Comparison of ENCODE assay signal across 2 cellular contexts in genomic region chr9:117377046-117377445, GRCh38.
TF ChIP-seq lines count a peak whose summit lies in the region.

No MANE protein-coding gene starts in this region.

TF ChIP-seq in SK-N-SH, 30 proteins besides CTCF, POLR2A, EP300 and RAD21 (continued from another document):
- TF ChIP-seq, protein P1, sequence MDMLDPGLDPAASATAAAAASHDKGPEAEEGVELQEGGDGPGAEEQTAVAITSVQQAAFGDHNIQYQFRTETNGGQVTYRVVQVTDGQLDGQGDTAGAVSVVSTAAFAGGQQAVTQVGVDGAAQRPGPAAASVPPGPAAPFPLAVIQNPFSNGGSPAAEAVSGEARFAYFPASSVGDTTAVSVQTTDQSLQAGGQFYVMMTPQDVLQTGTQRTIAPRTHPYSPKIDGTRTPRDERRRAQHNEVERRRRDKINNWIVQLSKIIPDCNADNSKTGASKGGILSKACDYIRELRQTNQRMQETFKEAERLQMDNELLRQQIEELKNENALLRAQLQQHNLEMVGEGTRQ (IDR thresholded peaks at IDR 0.05; ENCODE audit: borderline replicate concordance, low read depth, low read length): no peak
- no peak for TF ChIP-seq GABPA (IDR thresholded peaks at IDR 0.05; ENCODE audit: low read depth)
- TF ChIP-seq FOSL2 (IDR thresholded peaks at IDR 0.05; ENCODE audit: borderline replicate concordance, low read depth): no peak
- no peak for TF ChIP-seq MEF2A (IDR thresholded peaks at IDR 0.05; ENCODE audit: borderline replicate concordance, low read depth)
- TF ChIP-seq RCOR1 (IDR thresholded peaks at IDR 0.05; ENCODE audit: low read length): no peak
- TF ChIP-seq, protein P2, sequence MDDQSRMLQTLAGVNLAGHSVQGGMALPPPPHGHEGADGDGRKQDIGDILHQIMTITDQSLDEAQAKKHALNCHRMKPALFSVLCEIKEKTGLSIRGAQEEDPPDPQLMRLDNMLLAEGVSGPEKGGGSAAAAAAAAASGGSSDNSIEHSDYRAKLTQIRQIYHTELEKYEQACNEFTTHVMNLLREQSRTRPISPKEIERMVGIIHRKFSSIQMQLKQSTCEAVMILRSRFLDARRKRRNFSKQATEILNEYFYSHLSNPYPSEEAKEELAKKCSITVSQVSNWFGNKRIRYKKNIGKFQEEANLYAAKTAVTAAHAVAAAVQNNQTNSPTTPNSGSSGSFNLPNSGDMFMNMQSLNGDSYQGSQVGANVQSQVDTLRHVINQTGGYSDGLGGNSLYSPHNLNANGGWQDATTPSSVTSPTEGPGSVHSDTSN (IDR thresholded peaks at IDR 0.05): no peak
- no peak for TF ChIP-seq RFX5 (IDR thresholded peaks at IDR 0.05; ENCODE audit: low read length)
- TF ChIP-seq CHD2 (IDR thresholded peaks at IDR 0.05; ENCODE audit: low read length, partially characterized antibody): no peak
- no peak for TF ChIP-seq JUND (IDR thresholded peaks at IDR 0.05)
- no peak for TF ChIP-seq SMC3 (IDR thresholded peaks at IDR 0.05; ENCODE audit: low read depth, low read length)
- no peak for TF ChIP-seq TEAD4 (IDR thresholded peaks at IDR 0.05; ENCODE audit: borderline replicate concordance, insufficient read depth)
- no peak for TF ChIP-seq GATA2 (CRISPR knock-in tag; IDR thresholded peaks at IDR 0.05)

TF ChIP-seq in SK-N-SH treated with all-trans-retinoic acid at 6 μM for 48 hours, 23 proteins besides CTCF, POLR2A, EP300 and RAD21 (continued from another document):
- no peak for TF ChIP-seq CSDC2 (CRISPR knock-in tag; IDR thresholded peaks at IDR 0.05)
- no peak for TF ChIP-seq PPARA (CRISPR knock-in tag; IDR thresholded peaks at IDR 0.05; ENCODE audit: borderline replicate concordance)
- no peak for TF ChIP-seq ZNF70 (CRISPR knock-in tag; IDR thresholded peaks at IDR 0.05)
- no peak for TF ChIP-seq ZFP3 (CRISPR knock-in tag; IDR thresholded peaks at IDR 0.05)
- no peak for TF ChIP-seq ARNTL (CRISPR knock-in tag; IDR thresholded peaks at IDR 0.05; ENCODE audit: borderline replicate concordance, low read depth)
